Comparison of ENCODE assay signal across 8 cellular contexts in the genomic region with DNA sequence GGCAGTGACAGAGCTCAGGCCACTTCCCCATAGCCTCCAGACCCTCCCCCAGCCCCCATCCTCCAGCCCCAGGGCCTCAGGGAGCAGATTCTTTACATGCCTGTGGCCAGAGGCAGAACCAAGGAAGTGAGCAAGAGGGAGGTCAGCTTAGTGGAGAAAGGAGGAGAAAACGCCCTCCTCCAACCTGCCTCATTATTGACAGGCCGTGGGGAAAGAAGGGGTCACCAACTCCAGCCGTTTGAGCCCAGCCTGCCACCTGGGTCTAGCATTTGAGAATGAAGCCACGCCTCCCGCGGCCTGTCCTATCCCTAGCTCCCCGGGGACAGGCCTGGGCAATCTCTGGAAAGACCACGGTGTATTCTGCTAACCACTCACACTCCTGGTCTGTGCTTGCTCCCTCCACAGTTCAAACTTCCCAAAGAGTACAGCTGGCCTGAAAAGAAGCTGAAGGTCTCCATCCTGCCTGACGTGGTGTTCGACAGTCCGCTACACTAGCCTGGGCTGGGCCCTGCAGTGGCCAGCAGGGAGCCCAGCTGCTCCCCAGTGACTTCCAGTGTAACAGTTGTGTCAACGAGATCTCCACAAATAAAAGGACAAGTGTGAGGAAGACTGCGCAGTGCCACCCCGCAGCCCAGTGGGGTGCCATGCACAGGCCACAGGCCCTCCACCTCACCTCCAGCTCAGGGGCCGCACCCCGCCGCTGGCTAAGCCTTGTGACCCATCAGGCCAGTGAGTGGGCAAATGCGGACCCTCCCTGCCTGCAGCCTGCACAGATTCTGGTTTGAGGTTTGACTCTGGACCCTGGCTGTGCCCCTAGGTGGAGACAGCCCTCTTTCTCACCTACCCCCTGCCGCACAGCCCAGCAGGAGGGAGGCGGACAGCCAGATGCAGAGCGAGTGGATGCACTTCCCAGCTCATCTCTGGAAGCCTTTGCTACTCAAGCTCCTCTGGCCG. TPM values are rescaled to one million over a fixed set of nuclear protein-coding genes. Genes with fewer than 3 reads are reported as not detected.
DNase-seq lines count a peak whose midpoint lies in the region; ATAC-seq and TF ChIP-seq lines count a peak whose summit lies in the region.

No MANE protein-coding gene starts in this region.

- ATAC-seq in GM21717 (IDR thresholded peaks at IDR 0.05; ENCODE audit: unreplicated experiment) (no peak), HG03460 (IDR thresholded peaks at IDR 0.05; ENCODE audit: unreplicated experiment) (no peak), GM19324 (IDR thresholded peaks at IDR 0.05; ENCODE audit: low FRiP score, unreplicated experiment) (no peak)

- H4K20me1 ChIP-seq in fibroblast of lung (ENCODE audit: control insufficient read depth, extremely low read depth, insufficient read depth, low read length): no peaks in the 10 kb centered on the region

- H3K4me2 ChIP-seq in fibroblast of lung (ENCODE audit: extremely low read depth, insufficient read depth, low read length): peak overlapping the region; percentile 54

- peak overlapping the region; percentile 90 for H3K27ac ChIP-seq in SJCRH30
- peak overlapping the region; percentile 73 for H3K27ac ChIP-seq in fibroblast of lung (ENCODE audit: insufficient read depth, low read length)

- no peak overlapping the region for H2AFZ ChIP-seq in fibroblast of lung (ENCODE audit: low read length)

- peak overlapping the region; percentile 8 for H3K9ac ChIP-seq in fibroblast of lung (ENCODE audit: insufficient read depth, low read length)

- H3K4me3 ChIP-seq in SJCRH30 (no peak overlapping the region), fibroblast of lung (replicated peaks in 1 of 4; ENCODE audit: control extremely low read depth in 1 of 4, insufficient read depth in 1 of 4, low read depth in 3 of 4, low read length in 4 of 4) (no peak overlapping the region)

- no peaks in the 10 kb centered on the region for H3K27me3 ChIP-seq in SJCRH30
- H3K27me3 ChIP-seq in fibroblast of lung (ENCODE audit: control insufficient read depth, insufficient read depth, low read length): no peaks in the 10 kb centered on the region

- TF ChIP-seq CTCF in fibroblast of lung (conservative IDR thresholded peaks at IDR 0.05 in 1 of 2, IDR thresholded peaks at IDR 0.05 in 1 of 2; ENCODE audit: low read depth in 1 of 2, low read length in 2 of 2): no peak

- no peaks in the 10 kb centered on the region for H3K9me3 ChIP-seq in SJCRH30 (replicated peaks)
- H3K9me3 ChIP-seq in fibroblast of lung (ENCODE audit: control insufficient read depth, insufficient read depth, low read depth, low read length): no peaks in the 10 kb centered on the region

- no peaks in the 10 kb centered on the region for H3K79me2 ChIP-seq in fibroblast of lung (ENCODE audit: control insufficient read depth, insufficient read depth, low read length)

- H3K4me1 ChIP-seq in SJCRH30 (peaks cover 60% of the 10 kb centered on the region), fibroblast of lung (ENCODE audit: control insufficient read depth, extremely low read depth, insufficient read depth, low read length) (peaks cover 71% of the 10 kb centered on the region)

- peak; percentile 86 for DNase-seq in Daoy (ENCODE audit: low read depth)
- DNase-seq in SJCRH30: peak; percentile 88 to 92
- peak; percentile 81 to 95 for DNase-seq in fibroblast of lung (ENCODE audit: low read depth in 2 of 2)
- peak; percentile 68 for DNase-seq in posterior vena cava (ENCODE audit: low spot score)
- no peak for DNase-seq in HEK293T (ENCODE audit: extremely low spot score)

- CTCF ChIA-PET in HEK293T (lab: Yijun Ruan, JAX): interaction anchor here (1.0 kb wide), 1 partner anchor 46 kb away, joined by 3 read pairs; no protein-coding TSS in a partner anchor

- intact Hi-C loops in posterior vena cava (cut with DNase I): no loop called here

- POLR2A ChIA-PET in HEK293T (lab: Yijun Ruan, JAX): interaction anchor here (1.0 kb wide), 1 partner anchor 15 kb away, joined by 3 read pairs; a partner anchor contains a TSS

- H3K36me3 ChIP-seq in SJCRH30 (no peaks in the 10 kb centered on the region), fibroblast of lung (ENCODE audit: control insufficient read depth, insufficient read depth, low read length) (peaks cover 2% of the 10 kb centered on the region)

TF ChIP-seq in HEK293T, 16 proteins besides CTCF, POLR2A, EP300 and RAD21:
- TF ChIP-seq CTBP1 (IDR thresholded peaks at IDR 0.05; ENCODE audit: borderline replicate concordance) (no peak), NFRKB (IDR thresholded peaks at IDR 0.05) (no peak), SUZ12 (IDR thresholded peaks at IDR 0.05) (no peak), ZNF384 (IDR thresholded peaks at IDR 0.05) (no peak), ARNT (IDR thresholded peaks at IDR 0.05) (no peak)

RNA-seq across cellular contexts. Expression of a gene that starts 14.3 kb away (rescaled TPM):
- total RNA-seq in Daoy (2014; rRNA removed; shearing (Covaris generic)): 39.8 and 54.1 TPM in 2 replicates
- 66.6 and 67.3 TPM in 2 replicates for total RNA-seq in SJCRH30 (2014; rRNA removed; shearing (Covaris generic))
- total RNA-seq in fibroblast of lung (80.9 and 143 TPM in 2 replicates), posterior vena cava (100 to 1,000 TPM; 122 to 125 TPM)
- 93.2 and 152 TPM in 2 replicates for polyA plus RNA-seq in fibroblast of lung
- polyA plus RNA-seq in fibroblast of lung (2012): 166 and 220 TPM in 2 replicates
- polyA minus RNA-seq in fibroblast of lung (ENCODE audit: low replicate concordance): 118 and 164 TPM in 2 replicates
